17 cellular contexts compared by ENCODE assay signal in the genomic region with DNA sequence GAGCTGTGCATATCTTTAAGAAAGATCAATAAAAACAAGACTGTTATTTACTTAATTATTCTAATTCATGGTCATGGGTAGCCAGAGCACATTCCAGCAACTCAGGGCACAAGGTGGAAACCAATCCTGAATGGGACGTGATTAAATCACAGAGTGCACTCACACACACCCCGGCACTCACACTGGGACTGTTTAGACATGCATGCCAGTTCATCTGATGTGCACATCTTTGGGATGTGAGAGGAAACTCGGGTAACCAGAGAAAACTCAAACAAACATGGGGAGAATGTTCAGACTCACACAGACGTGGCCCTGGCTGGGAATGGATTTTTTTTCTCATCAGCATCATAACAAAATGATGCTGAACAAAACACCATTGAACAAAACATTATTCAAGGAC. TPM values are rescaled to one million over a fixed set of nuclear protein-coding genes. Genes with fewer than 3 reads are reported as not detected.
DNase-seq lines count a peak whose midpoint lies in the region; ATAC-seq and TF ChIP-seq lines count a peak whose summit lies in the region.
"Had no signal": no experiment of that assay in that cellular context is flagged by ENCODE, and none has a peak within 500 bp of the region (broad histone marks: within the 10 kb centered on the region; RNA-seq: fewer than 3 reads in every experiment).

No MANE protein-coding gene starts in this region.

- H3K27ac Mint-ChIP-seq in WTC11: peak overlapping the region; percentile 37; the same call in 1 of the 2 replicates

- H3K4me1 Mint-ChIP-seq in WTC11: no peaks in the 10 kb centered on the region; the same call in 1 of the 2 replicates

- DNase-seq in AG10803 (ENCODE audit: low read depth) (peak; percentile 12), WTC11 (ENCODE audit: low spot score) (no peak), fibroblast of peridontal ligament (ENCODE audit: extremely low read depth) (peak; percentile 25), midbrain (lab: John Stamatoyannopoulos, UW) (peak; percentile 12), CD1c-positive myeloid dendritic cell (ENCODE audit: extremely low spot score) (no peak), RPMI8226 (no peak), DMS53 (lab: John Stamatoyannopoulos, UW) (no peak), NCI-H1436 treated with DMSO at 0.1 percent for 48 hours (lab: John Stamatoyannopoulos, UW) (no peak)
- DNase-seq: 8988T; DMS153; GM23248; NCI-H2107; NCI-H345; NCI-H526 treated with DMSO at 0.1 percent for 48 hours; NK-92 treated with Interleukin-12 subunit alpha and Interleukin-12 subunit beta, amount 100 ng/mL, for 24 hours; PC-3 had no signal

- TF ChIP-seq CTCF in AG10803 (conservative IDR thresholded peaks at IDR 0.05; ENCODE audit: low read length) (no peak), WTC11 (IDR thresholded peaks at IDR 0.05) (no peak)

- no peaks in the 10 kb centered on the region for H3K27me3 Mint-ChIP-seq in WTC11 (ENCODE audit: low read depth)

- H3K4me3 Mint-ChIP-seq in WTC11: no peak overlapping the region

- no peak for ATAC-seq in WTC11
- ATAC-seq: K562, PC-3 had no signal

- POLR2A ChIA-PET in WTC11 (lab: Charles Lee): no interaction called here

- H3K36me3 Mint-ChIP-seq in WTC11: peaks cover 17% of the 10 kb centered on the region

- CTCF ChIA-PET in WTC11 (lab: Charles Lee): interaction anchor here (1.3 kb wide), 1 partner anchor 185 kb away, joined by 3 read pairs; no protein-coding TSS in a partner anchor

- H3K4me3 ChIP-seq in AG10803 (ENCODE audit: low read length): no peak overlapping the region
- H3K4me3 ChIP-seq: GM23248, K562 had no signal

- H3K9me3 Mint-ChIP-seq in WTC11: peaks cover 3% of the 10 kb centered on the region

TF ChIP-seq in WTC11, 78 proteins besides CTCF, POLR2A, EP300 and RAD21:
- TF ChIP-seq ZBTB21 (CRISPR knock-in tag; IDR thresholded peaks at IDR 0.05; ENCODE audit: borderline replicate concordance): no peak
- no peak for TF ChIP-seq NR1H2 (CRISPR knock-in tag; IDR thresholded peaks at IDR 0.05)
- TF ChIP-seq, protein P1, sequence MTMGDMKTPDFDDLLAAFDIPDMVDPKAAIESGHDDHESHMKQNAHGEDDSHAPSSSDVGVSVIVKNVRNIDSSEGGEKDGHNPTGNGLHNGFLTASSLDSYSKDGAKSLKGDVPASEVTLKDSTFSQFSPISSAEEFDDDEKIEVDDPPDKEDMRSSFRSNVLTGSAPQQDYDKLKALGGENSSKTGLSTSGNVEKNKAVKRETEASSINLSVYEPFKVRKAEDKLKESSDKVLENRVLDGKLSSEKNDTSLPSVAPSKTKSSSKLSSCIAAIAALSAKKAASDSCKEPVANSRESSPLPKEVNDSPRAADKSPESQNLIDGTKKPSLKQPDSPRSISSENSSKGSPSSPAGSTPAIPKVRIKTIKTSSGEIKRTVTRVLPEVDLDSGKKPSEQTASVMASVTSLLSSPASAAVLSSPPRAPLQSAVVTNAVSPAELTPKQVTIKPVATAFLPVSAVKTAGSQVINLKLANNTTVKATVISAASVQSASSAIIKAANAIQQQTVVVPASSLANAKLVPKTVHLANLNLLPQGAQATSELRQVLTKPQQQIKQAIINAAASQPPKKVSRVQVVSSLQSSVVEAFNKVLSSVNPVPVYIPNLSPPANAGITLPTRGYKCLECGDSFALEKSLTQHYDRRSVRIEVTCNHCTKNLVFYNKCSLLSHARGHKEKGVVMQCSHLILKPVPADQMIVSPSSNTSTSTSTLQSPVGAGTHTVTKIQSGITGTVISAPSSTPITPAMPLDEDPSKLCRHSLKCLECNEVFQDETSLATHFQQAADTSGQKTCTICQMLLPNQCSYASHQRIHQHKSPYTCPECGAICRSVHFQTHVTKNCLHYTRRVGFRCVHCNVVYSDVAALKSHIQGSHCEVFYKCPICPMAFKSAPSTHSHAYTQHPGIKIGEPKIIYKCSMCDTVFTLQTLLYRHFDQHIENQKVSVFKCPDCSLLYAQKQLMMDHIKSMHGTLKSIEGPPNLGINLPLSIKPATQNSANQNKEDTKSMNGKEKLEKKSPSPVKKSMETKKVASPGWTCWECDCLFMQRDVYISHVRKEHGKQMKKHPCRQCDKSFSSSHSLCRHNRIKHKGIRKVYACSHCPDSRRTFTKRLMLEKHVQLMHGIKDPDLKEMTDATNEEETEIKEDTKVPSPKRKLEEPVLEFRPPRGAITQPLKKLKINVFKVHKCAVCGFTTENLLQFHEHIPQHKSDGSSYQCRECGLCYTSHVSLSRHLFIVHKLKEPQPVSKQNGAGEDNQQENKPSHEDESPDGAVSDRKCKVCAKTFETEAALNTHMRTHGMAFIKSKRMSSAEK (CRISPR knock-in tag; IDR thresholded peaks at IDR 0.05; ENCODE audit: borderline replicate concordance): no peak
- no peak for TF ChIP-seq MAX (CRISPR knock-in tag; IDR thresholded peaks at IDR 0.05)
- TF ChIP-seq USF2 (CRISPR knock-in tag; IDR thresholded peaks at IDR 0.05): no peak
- no peak for TF ChIP-seq AFF4 (CRISPR knock-in tag; IDR thresholded peaks at IDR 0.05; ENCODE audit: borderline replicate concordance)
- TF ChIP-seq SMAD4 (CRISPR knock-in tag; IDR thresholded peaks at IDR 0.05): no peak
- TF ChIP-seq ERG (CRISPR knock-in tag; IDR thresholded peaks at IDR 0.05): no peak
- no peak for TF ChIP-seq E2F5 (CRISPR knock-in tag; IDR thresholded peaks at IDR 0.05)

RNA-seq across cellular contexts. Expression of gene SMAD5, which starts 29.4 kb away (rescaled TPM):
- total RNA-seq in WTC11 (2021): 54.9 to 70.3 TPM (median 65.2 TPM) in 3 replicates

RNA-seq across cellular contexts. Expression of gene SMIM32, which starts 31.0 kb away (rescaled TPM):
- 0.18 to 0.37 TPM in 2 of 3 replicates, not detected in the other for total RNA-seq in WTC11 (2021)
- total RNA-seq: GM23248, K562, PC-3 had no signal

Comparison
In these comparisons a context has a peak if more than half of its experiments do, and no peak if none do; other contexts are left out.
1. DNase-seq: peak in AG10803 (single experiment), fibroblast of peridontal ligament (single experiment) and midbrain (single experiment); none in WTC11 (single experiment), CD1c-positive myeloid dendritic cell (single experiment), RPMI8226 (single experiment), DMS53 (single experiment) and NCI-H1436 treated with DMSO at 0.1 percent for 48 hours (single experiment).